19 cellular contexts compared by ENCODE assay signal in the genomic region with DNA sequence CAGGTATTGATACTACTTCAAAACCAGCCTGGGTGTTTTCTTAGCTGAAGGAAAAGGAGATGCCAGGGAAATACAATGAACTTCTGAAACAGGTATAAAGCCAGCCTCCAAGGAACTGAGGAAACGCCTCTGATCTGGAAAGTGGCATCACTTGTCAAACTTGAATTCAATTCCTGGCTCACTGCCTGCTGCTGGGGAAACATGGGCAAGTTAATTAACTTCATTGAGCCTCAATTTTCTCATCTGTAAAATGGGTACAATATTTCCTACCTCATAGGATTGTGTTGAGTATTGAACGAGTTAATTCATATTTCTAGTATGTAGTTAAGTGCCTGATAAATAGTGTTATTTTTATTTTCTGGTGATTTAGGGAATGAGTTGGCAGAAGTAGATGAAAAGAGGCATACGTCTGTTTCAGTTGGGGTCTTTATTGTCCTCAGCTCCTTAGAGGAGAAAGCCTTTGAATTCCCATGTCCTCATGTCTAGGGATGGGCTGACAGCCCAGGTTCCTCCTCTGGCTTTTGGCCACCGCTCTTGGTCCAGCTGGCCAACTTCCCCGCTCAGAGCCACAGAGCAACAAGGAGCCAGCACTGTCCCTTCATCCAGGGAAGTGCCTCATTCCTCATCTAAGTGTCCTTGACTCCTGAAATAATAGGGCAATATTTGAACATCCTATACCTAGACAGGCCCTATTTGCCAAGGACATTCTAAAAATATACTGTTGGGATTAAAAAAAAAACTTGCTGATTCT.
DNase-seq lines count a peak whose midpoint lies in the region; ATAC-seq and TF ChIP-seq lines count a peak whose summit lies in the region.
"Had no signal": no experiment of that assay in that cellular context is flagged by ENCODE, and none has a peak within 500 bp of the region (broad histone marks: within the 10 kb centered on the region; RNA-seq: fewer than 3 reads in every experiment).

No MANE protein-coding gene starts in this region.

- peak; percentile 51 for DNase-seq in Right ventricle myocardium superior
- DNase-seq in cardiac septum (ENCODE audit: low spot score) = no peak
- DNase-seq in left ventricle myocardium inferior = peak; percentile 24
- DNase-seq in midbrain (lab: John Stamatoyannopoulos, UW) = peak; percentile 1
- no peak for DNase-seq in NK-92 (lab: John Stamatoyannopoulos, UW; ENCODE audit: unreplicated experiment)
- DNase-seq in foreskin fibroblast = no peak
- DNase-seq: DMS 273 treated with DMSO at 0.1 percent for 48 hours, GDM1, H7, Kasumi-1, MG63, NCI-H1048, NCI-H1436, NCI-H2029, NCI-H446 treated with DMSO at 0.1 percent for 48 hours, NCI-H69, SIG-M5 had no signal

- H3K9me3 ChIP-seq in left ventricle myocardium inferior (replicated peaks) = peaks cover 12% of the 10 kb centered on the region
- H3K9me3 ChIP-seq: MG63 had no signal

- intact Hi-C loops in Right ventricle myocardium superior (cut with DNase I) = loop anchor here (10.0 kb wide), 1 partner anchor 764 kb away; no protein-coding TSS in a partner anchor
- intact Hi-C loops in cardiac septum (cut with DNase I) = loop anchor here (5.0 kb wide), 2 partner anchors 38 to 203 kb away; no protein-coding TSS in a partner anchor
- intact Hi-C loops in left ventricle myocardium inferior (cut with micrococcal nuclease) = no loop called here

- ATAC-seq in Right ventricle myocardium superior (ENCODE audit: poor library complexity) = peak; percentile 82
- no peak for ATAC-seq in GM21576 (IDR thresholded peaks at IDR 0.05; ENCODE audit: unreplicated experiment)
- ATAC-seq in HG02798 (IDR thresholded peaks at IDR 0.05; ENCODE audit: poor library complexity, unreplicated experiment) = no peak

- no peaks in the 10 kb centered on the region for H3K36me3 ChIP-seq in left ventricle myocardium inferior
- H3K36me3 ChIP-seq: MG63 had no signal

- H3K27me3 ChIP-seq in left ventricle myocardium inferior (ENCODE audit: low read depth) = no peaks in the 10 kb centered on the region
- H3K27me3 ChIP-seq: MG63 had no signal

- TF ChIP-seq CTCF in left ventricle myocardium inferior (IDR thresholded peaks at IDR 0.05; ENCODE audit: borderline replicate concordance) (no peak), foreskin fibroblast (IDR thresholded peaks at IDR 0.05; ENCODE audit: low read depth, low read length) (no peak)

- H3K27ac ChIP-seq in left ventricle myocardium inferior (replicated peaks) = no peak overlapping the region

- H3K4me3 ChIP-seq in left ventricle myocardium inferior (no peak overlapping the region), foreskin fibroblast (ENCODE audit: low read depth in 1 of 2, low read length in 2 of 2) (no peak overlapping the region)
- H3K4me3 ChIP-seq: MG63 had no signal

- peaks cover 10% of the 10 kb centered on the region for H3K4me1 ChIP-seq in left ventricle myocardium inferior

Comparison
In these comparisons a context has a peak if more than half of its experiments do, and no peak if none do; other contexts are left out.
1. DNase-seq: peak in Right ventricle myocardium superior (single experiment), left ventricle myocardium inferior (single experiment) and midbrain (single experiment); none in cardiac septum (single experiment), NK-92 (single experiment) and foreskin fibroblast (0 of 2).